21 cellular contexts compared by ENCODE assay signal in the genomic region with DNA sequence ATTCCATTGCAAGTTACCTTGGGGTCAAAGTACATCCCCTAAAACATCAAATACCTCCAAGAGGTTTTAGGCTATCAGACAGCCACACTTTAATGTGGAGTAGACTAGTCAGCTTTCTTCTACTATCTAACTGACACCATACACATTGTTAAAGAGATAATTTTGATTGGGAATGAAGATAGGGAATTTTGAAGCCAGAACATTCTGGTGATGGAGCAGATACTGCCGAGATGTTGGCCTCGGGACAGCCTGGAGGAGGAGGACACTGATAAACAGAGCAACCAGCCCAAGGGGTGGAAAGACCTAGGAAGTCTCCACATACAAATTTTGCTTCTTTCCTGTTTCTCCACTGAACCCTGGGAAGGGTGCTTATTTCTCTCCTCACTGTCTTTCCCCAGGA. TPM values are rescaled to one million over a fixed set of nuclear protein-coding genes. Genes with fewer than 3 reads are reported as not detected.
DNase-seq lines count a peak whose midpoint lies in the region; ATAC-seq and TF ChIP-seq lines count a peak whose summit lies in the region.
"Had no signal": no experiment of that assay in that cellular context is flagged by ENCODE, and none has a peak within 500 bp of the region (broad histone marks: within the 10 kb centered on the region; RNA-seq: fewer than 3 reads in every experiment).

No MANE protein-coding gene starts in this region.

- no peaks in the 10 kb centered on the region for H3K27me3 ChIP-seq in left ventricle myocardium inferior (ENCODE audit: low read depth)
- H3K27me3 ChIP-seq in gastroesophageal sphincter: no peaks in the 10 kb centered on the region
- no peaks in the 10 kb centered on the region for H3K27me3 ChIP-seq in subcutaneous abdominal adipose tissue (ENCODE audit: control insufficient read depth in 5 of 5, insufficient read depth in 4 of 5, low read length in 5 of 5)
- H3K27me3 ChIP-seq in spleen (replicated peaks in 1 of 7): no peaks in the 10 kb centered on the region
- H3K27me3 ChIP-seq: BLaER1, MG63, Peyer's patch had no signal

- TF ChIP-seq POLR2A in gastroesophageal sphincter (IDR thresholded peaks at IDR 0.05) (no peak), spleen (IDR thresholded peaks at IDR 0.05) (no peak)

- no peak overlapping the region for H3K9ac ChIP-seq in subcutaneous abdominal adipose tissue (ENCODE audit: low read length in 5 of 5)
- H3K9ac ChIP-seq: BLaER1, KMS-11 had no signal

- H3K27ac ChIP-seq in left ventricle myocardium inferior (replicated peaks): peak overlapping the region; percentile 81
- peak overlapping the region in 3 of 4 donors; percentile 12 to 80 (median 76) for H3K27ac ChIP-seq in gastroesophageal sphincter
- peak overlapping the region; percentile 88 for H3K27ac ChIP-seq in subcutaneous abdominal adipose tissue (ENCODE audit: low read depth, low read length)
- no peak overlapping the region for H3K27ac ChIP-seq in spleen
- H3K27ac ChIP-seq: 22Rv1, BLaER1, KMS-11, Peyer's patch had no signal

- H3K4me3 ChIP-seq in left ventricle myocardium inferior: no peak overlapping the region
- no peak overlapping the region for H3K4me3 ChIP-seq in gastroesophageal sphincter
- no peak overlapping the region for H3K4me3 ChIP-seq in subcutaneous abdominal adipose tissue (ENCODE audit: low read depth in 1 of 5, low read length in 5 of 5)
- H3K4me3 ChIP-seq in spleen: no peak overlapping the region
- H3K4me3 ChIP-seq: BLaER1, MG63, Peyer's patch had no signal

- TF ChIP-seq CTCF in left ventricle myocardium inferior (IDR thresholded peaks at IDR 0.05; ENCODE audit: borderline replicate concordance): no peak
- no peak for TF ChIP-seq CTCF in gastroesophageal sphincter (IDR thresholded peaks at IDR 0.05)
- TF ChIP-seq CTCF in spleen (IDR thresholded peaks at IDR 0.05 in 8 of 11, conservative IDR thresholded peaks at IDR 0.05 in 3 of 11): no peak

- H3K4me1 ChIP-seq in left ventricle myocardium inferior (peaks cover 79% of the 10 kb centered on the region), gastroesophageal sphincter (peaks cover 19 to 91% (median 26%) of the 10 kb centered on the region in 3 donors), subcutaneous abdominal adipose tissue (ENCODE audit: control insufficient read depth in 5 of 5, insufficient read depth in 5 of 5, low read length in 5 of 5) (peaks cover 0 to 76% (median 44%) of the 10 kb centered on the region in 5 donors), spleen (peaks cover 0 to 9% (median 2%) of the 10 kb centered on the region in 6 donors)

- no peaks in the 10 kb centered on the region for H3K36me3 ChIP-seq in left ventricle myocardium inferior
- H3K36me3 ChIP-seq in gastroesophageal sphincter: no peaks in the 10 kb centered on the region
- no peaks in the 10 kb centered on the region for H3K36me3 ChIP-seq in subcutaneous abdominal adipose tissue (ENCODE audit: control insufficient read depth in 5 of 5, insufficient read depth in 5 of 5, low read length in 5 of 5)
- H3K36me3 ChIP-seq in spleen: no peaks in the 10 kb centered on the region
- H3K36me3 ChIP-seq: BLaER1, MG63, Peyer's patch had no signal

- DNase-seq in left ventricle myocardium inferior (no peak), cardiac septum (ENCODE audit: low spot score) (no peak), NCI-H345 treated with DMSO at 0.1 percent for 48 hours (lab: John Stamatoyannopoulos, UW; ENCODE audit: unreplicated experiment) (no peak), SHP77 treated with DMSO at 0.1 percent for 48 hours (lab: John Stamatoyannopoulos, UW) (no peak), spleen (no peak), NCI-H748 (lab: John Stamatoyannopoulos, UW; ENCODE audit: unreplicated experiment) (no peak)
- DNase-seq: CD8-positive, alpha-beta memory T cell; EL; GOT3; MG63; NCI-H1092 treated with DMSO at 0.1 percent for 48 hours; NCI-H187; NCI-H446; NCI-H748 treated with DMSO at 0.1 percent for 48 hours; Peyer's patch; SIG-M5 had no signal

- 91 to 100% methylated on average over 2 of the region's 2 CpGs for WGBS in gastroesophageal sphincter (ENCODE audit: low coverage in 1 of 2), 2 donors
- 93 to 98% (median 98%) methylated on average over 2 of the region's 2 CpGs for WGBS in spleen, 5 donors

- intact Hi-C loops in left ventricle myocardium inferior (cut with micrococcal nuclease): no loop called here
- intact Hi-C loops in cardiac septum (cut with DNase I): no loop called here
- intact Hi-C loops in spleen (cut with DNase I; ENCODE audit: low total_unique reads): no loop called here

- ATAC-seq in gastroesophageal sphincter: no peak

- H3K9me3 ChIP-seq in left ventricle myocardium inferior (replicated peaks): no peaks in the 10 kb centered on the region
- no peaks in the 10 kb centered on the region for H3K9me3 ChIP-seq in gastroesophageal sphincter
- H3K9me3 ChIP-seq in subcutaneous abdominal adipose tissue (ENCODE audit: control insufficient read depth in 5 of 5, low read length in 5 of 5): no peaks in the 10 kb centered on the region
- H3K9me3 ChIP-seq in spleen: no peaks in the 10 kb centered on the region
- H3K9me3 ChIP-seq: BLaER1, MG63, Peyer's patch had no signal

- TF ChIP-seq EP300 in gastroesophageal sphincter (IDR thresholded peaks at IDR 0.05): no peak

RNA-seq across cellular contexts. Expression of gene TJP2, which starts 14.9 kb away (rescaled TPM):
- total RNA-seq in left ventricle myocardium inferior (130 TPM), cardiac septum (67.0 TPM), gastroesophageal sphincter (100 to 1,000 TPM in 2 of 4 donors, 10 to 100 TPM in 2; 39.3 to 147 (median 104) TPM), spleen (10 to 100 TPM; 11.3 to 20.5 (median 16.1) TPM)
- 1 to 10 TPM; 2.9 to 5.6 (median 5.2) TPM for polyA plus RNA-seq in spleen

Comparison
In these comparisons a context has a peak if more than half of its experiments do, and no peak if none do; other contexts are left out.
1. H3K27ac ChIP-seq: peak in left ventricle myocardium inferior (single experiment), gastroesophageal sphincter (3 of 4) and subcutaneous abdominal adipose tissue (single experiment); none in spleen (0 of 8).